ENCODE assay signal across 9 cellular contexts in the genomic region with DNA sequence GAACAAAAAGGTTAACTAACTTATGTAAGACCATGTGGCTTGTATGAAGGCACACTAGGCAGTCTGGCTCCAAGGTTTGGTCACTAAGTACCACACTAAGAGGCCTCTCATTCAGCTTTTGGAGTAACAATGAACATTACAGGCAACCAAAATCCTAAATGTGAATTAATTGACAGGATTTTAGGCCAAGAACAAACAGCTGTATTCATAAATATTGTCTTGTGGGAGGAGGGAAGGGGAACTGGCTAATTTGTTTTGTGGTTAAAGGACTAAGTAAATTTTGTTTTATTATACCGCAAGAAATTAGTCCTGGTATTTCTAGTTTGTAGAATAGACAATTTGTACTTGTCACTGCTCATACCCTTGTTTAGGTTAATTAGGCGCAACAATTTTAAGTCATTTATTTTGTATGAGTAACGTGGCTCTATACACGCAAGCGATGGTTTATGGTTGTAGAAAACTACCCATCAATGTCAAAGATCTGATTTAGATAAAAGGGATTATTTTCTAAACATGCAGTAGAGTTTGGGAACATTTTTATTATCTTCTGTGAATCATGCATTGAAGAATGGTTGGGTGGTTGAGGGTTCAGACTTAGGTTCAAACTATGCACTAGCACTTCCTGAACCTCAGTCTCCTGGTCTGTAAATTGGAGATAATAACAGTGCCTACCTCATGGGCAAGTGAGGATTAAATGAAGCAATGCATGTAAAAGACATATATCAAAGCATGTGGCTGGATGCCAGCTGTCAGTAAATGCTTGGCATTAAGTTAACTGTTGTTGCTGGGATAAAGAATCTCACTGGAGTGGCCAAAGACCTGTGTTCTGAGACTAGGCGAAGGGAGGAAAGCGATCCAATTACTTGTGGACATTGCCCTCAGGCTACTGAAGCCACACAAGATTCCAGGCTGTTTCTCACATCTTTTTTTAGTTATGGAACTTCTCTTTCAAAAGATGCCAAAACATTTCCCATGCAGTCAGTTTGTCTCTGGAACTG. TPM values are rescaled to one million over a fixed set of nuclear protein-coding genes. Genes with fewer than 3 reads are reported as not detected.
DNase-seq lines count a peak whose midpoint lies in the region; ATAC-seq and TF ChIP-seq lines count a peak whose summit lies in the region.
"Had no signal": no experiment of that assay in that cellular context is flagged by ENCODE, and none has a peak within 500 bp of the region (broad histone marks: within the 10 kb centered on the region; RNA-seq: fewer than 3 reads in every experiment).

No MANE protein-coding gene starts in this region.

- DNase-seq in BJ (ENCODE audit: low read depth) (peak; percentile 81), GM04504 (ENCODE audit: low read depth) (peak; percentile 81), SHP77 treated with DMSO at 0.1 percent for 48 hours (lab: John Stamatoyannopoulos, UW) (peak; percentile 70), foreskin fibroblast (peak; percentile 68 to 81), esophagus squamous epithelium (lab: John Stamatoyannopoulos, UW) (no peak)
- no peak for DNase-seq in activated CD4-positive, alpha-beta T cell treated with anti-CD3 and anti-CD28 coated beads for 1 hour

- 69 to 75% methylated on average over 7 of the region's 7 CpGs for WGBS in esophagus squamous epithelium, 2 donors

- H3K4me3 ChIP-seq in BJ (ENCODE audit: low read depth, low read length) (no peak overlapping the region), foreskin fibroblast (ENCODE audit: low read depth in 1 of 2, low read length in 2 of 2) (peak overlapping the region; percentile 52 to 64), esophagus squamous epithelium (no peak overlapping the region)

- H3K27ac ChIP-seq in esophagus squamous epithelium: peak overlapping the region in 1 of 4 donors; percentile 14
- H3K27ac ChIP-seq: thoracic aorta had no signal

- H3K4me1 ChIP-seq in esophagus squamous epithelium: peaks cover 4 to 31% (median 5%) of the 10 kb centered on the region in 3 donors

- POLR2A ChIA-PET in BJ (lab: Charles Lee): no interaction called here

- TF ChIP-seq POLR2A in esophagus squamous epithelium (IDR thresholded peaks at IDR 0.05): no peak

- intact Hi-C loops in esophagus squamous epithelium (cut with DNase I): no loop called here

- H3K27me3 ChIP-seq in BJ (ENCODE audit: control insufficient read depth, insufficient read depth, low read length) (peaks cover 38% of the 10 kb centered on the region), esophagus squamous epithelium (peaks cover 0 to 56% (median 0%) of the 10 kb centered on the region in 4 donors)

- H3K9me3 ChIP-seq in esophagus squamous epithelium: no peaks in the 10 kb centered on the region
- H3K9me3 ChIP-seq: thoracic aorta had no signal

- TF ChIP-seq CTCF in BJ (IDR thresholded peaks at IDR 0.05; ENCODE audit: insufficient read depth, low read depth, low read length) (no peak), foreskin fibroblast (IDR thresholded peaks at IDR 0.05; ENCODE audit: low read depth, low read length) (no peak), esophagus squamous epithelium (IDR thresholded peaks at IDR 0.05) (no peak)

- no peak for ATAC-seq in HG03097 (IDR thresholded peaks at IDR 0.05; ENCODE audit: low FRiP score, unreplicated experiment)
- ATAC-seq in GM21526 (IDR thresholded peaks at IDR 0.05; ENCODE audit: low FRiP score, unreplicated experiment): no peak

- no peaks in the 10 kb centered on the region for H3K36me3 ChIP-seq in BJ (ENCODE audit: control insufficient read depth, insufficient read depth, low read length)
- H3K36me3 ChIP-seq in esophagus squamous epithelium: no peaks in the 10 kb centered on the region
- H3K36me3 ChIP-seq: thoracic aorta had no signal

- CTCF ChIA-PET in BJ (lab: Yijun Ruan, JAX): no interaction called here

RNA-seq across cellular contexts. Expression of a gene that starts 1.3 kb away (rescaled TPM):
- polyA plus RNA-seq in BJ (2011; rRNA removed): 2.6 and 4.1 TPM in 2 replicates
- polyA minus RNA-seq in BJ (2011; rRNA and poly(A)+ RNA removed): 2.2 and 2.5 TPM in 2 replicates
- 10 to 100 TPM in 1 of 4 donors, 1 to 10 TPM in 2, under 1 TPM in 1; 0.79 to 17.1 (median 4.5) TPM for total RNA-seq in esophagus squamous epithelium

Comparison
In these comparisons a context has a peak if more than half of its experiments do, and no peak if none do; other contexts are left out.
1. DNase-seq: peak in BJ (single experiment), GM04504 (single experiment), SHP77 treated with DMSO at 0.1 percent for 48 hours (single experiment) and foreskin fibroblast (2 of 2); none in esophagus squamous epithelium (single experiment) and activated CD4-positive, alpha-beta T cell treated with anti-CD3 and anti-CD28 coated beads for 1 hour (single experiment).
2. H3K4me3 ChIP-seq: peak in foreskin fibroblast (2 of 2); none in BJ (single experiment) and esophagus squamous epithelium (0 of 4).